18 cellular contexts compared by ENCODE assay signal in genomic region chr2:200752332-200752731, GRCh38.
"Had no signal": no experiment of that assay in that cellular context is flagged by ENCODE, and none has a peak within 500 bp of the region (broad histone marks: within the 10 kb centered on the region; RNA-seq: fewer than 3 reads in every experiment).

No MANE protein-coding gene starts in this region.

- H3K4me3 ChIP-seq: left lung, lung, psoas muscle, suprapubic skin, tibial nerve, upper lobe of right lung, vagina had no signal

- H3K4me1 ChIP-seq: psoas muscle, suprapubic skin, upper lobe of right lung, vagina had no signal

- H3K9me3 ChIP-seq: left lung, psoas muscle, suprapubic skin, tibial nerve, upper lobe of right lung, vagina had no signal

- H3K9me3 Mint-ChIP-seq: naive B cell, nephron had no signal

- H3K4me3 Mint-ChIP-seq: naive B cell, nephron had no signal

- DNase-seq: cerebellar nuclear complex; dermis blood vessel endothelial cell; erythroblast; head of caudate nucleus; hippocampal formation; left lung; naive B cell; psoas muscle; small intestine; stimulated activated CD4-positive, alpha-beta T cell treated with anti-CD3 and anti-CD28 coated beads, Interleukin-12 subunit alpha, Interleukin-12 subunit beta, amount 100 ng/mL, for 4 hours; stimulated activated naive CD8-positive, alpha-beta T cell treated with anti-CD3 and anti-CD28 coated beads, Interleukin-15, Interleukin-2, amounts not matched to agents 100 U/mL and 50 U/mL, for 24 hours; upper lobe of right lung had no signal

- H3K27ac Mint-ChIP-seq: naive B cell, nephron had no signal

- ATAC-seq: foreskin keratinocyte; left lung; stimulated activated naive CD8-positive, alpha-beta T cell treated with anti-CD3 and anti-CD28 coated beads, Interleukin-15, Interleukin-2, amounts not matched to agents 100 U/mL and 50 U/mL, for 24 hours; upper lobe of right lung had no signal

- H3K36me3 Mint-ChIP-seq: naive B cell had no signal

- H3K36me3 ChIP-seq: left lung, suprapubic skin, tibial nerve, upper lobe of right lung, vagina had no signal

- H3K27me3 ChIP-seq: foreskin keratinocyte, left lung, suprapubic skin, tibial nerve, upper lobe of right lung, vagina had no signal

- H3K27ac ChIP-seq: foreskin keratinocyte, left lung, psoas muscle, suprapubic skin, upper lobe of right lung, vagina had no signal
